ENCODE assay signal across 9 cellular contexts in genomic region chr6:61809004-61809595, GRCh38.
DNase-seq lines count a peak whose midpoint lies in the region; ATAC-seq and TF ChIP-seq lines count a peak whose summit lies in the region.
"Had no signal": no experiment of that assay in that cellular context is flagged by ENCODE, and none has a peak within 500 bp of the region (broad histone marks: within the 10 kb centered on the region; RNA-seq: fewer than 3 reads in every experiment).

No MANE protein-coding gene starts in this region.

- intact Hi-C loops in left ventricle myocardium inferior (cut with micrococcal nuclease) = no loop called here
- intact Hi-C loops in Right ventricle myocardium inferior (cut with DNase I) = no loop called here

- H3K27me3 ChIP-seq in left ventricle myocardium inferior (ENCODE audit: low read depth) = no peaks in the 10 kb centered on the region

- H3K27me3 Mint-ChIP-seq in glutamatergic neuron (ENCODE audit: unreplicated experiment) = peaks cover 5% of the 10 kb centered on the region
- no peaks in the 10 kb centered on the region for H3K27me3 Mint-ChIP-seq in activated T-cell treated with anti-CD3 and anti-CD28 coated beads, Interleukin-2, amount 50 U/mL, for 4 hours (ENCODE audit: low read depth)
- H3K27me3 Mint-ChIP-seq: activated naive CD8-positive, alpha-beta T cell treated with anti-CD3 and anti-CD28 coated beads, Interleukin-2, amount 10 ng/mL, durations not matched to agents 7 days and 5 days had no signal

- H3K4me3 Mint-ChIP-seq in glutamatergic neuron (ENCODE audit: unreplicated experiment) = no peak overlapping the region
- H3K4me3 Mint-ChIP-seq in activated T-cell treated with anti-CD3 and anti-CD28 coated beads, Interleukin-2, amount 50 U/mL, for 4 hours = no peak overlapping the region
- H3K4me3 Mint-ChIP-seq: activated naive CD8-positive, alpha-beta T cell treated with anti-CD3 and anti-CD28 coated beads, Interleukin-2, amount 10 ng/mL, durations not matched to agents 7 days and 5 days had no signal

- H3K4me1 Mint-ChIP-seq in glutamatergic neuron (ENCODE audit: low read depth, unreplicated experiment) = peaks cover 4% of the 10 kb centered on the region
- no peaks in the 10 kb centered on the region for H3K4me1 Mint-ChIP-seq in activated T-cell treated with anti-CD3 and anti-CD28 coated beads, Interleukin-2, amount 50 U/mL, for 4 hours (ENCODE audit: low read depth)
- H3K4me1 Mint-ChIP-seq: activated naive CD8-positive, alpha-beta T cell treated with anti-CD3 and anti-CD28 coated beads, Interleukin-2, amount 10 ng/mL, durations not matched to agents 7 days and 5 days had no signal

- DNase-seq in left ventricle myocardium inferior = no peak
- no peak for DNase-seq in Right ventricle myocardium inferior (ENCODE audit: missing footprints)
- DNase-seq in HT-29 (ENCODE audit: low spot score) = peak; percentile 59
- peak; percentile 36 for DNase-seq in RPMI8226
- DNase-seq in glutamatergic neuron = no peak
- DNase-seq in activated CD4-positive, alpha-beta T cell treated with anti-CD3 and anti-CD28 coated beads for 1 hour = no peak
- no peak for DNase-seq in activated T-cell treated with anti-CD3 and anti-CD28 coated beads, Interleukin-2, amount 50 U/mL, for 4 hours
- DNase-seq: activated naive CD8-positive, alpha-beta T cell treated with anti-CD3 and anti-CD28 coated beads, Interleukin-2, amount 10 ng/mL, durations not matched to agents 7 days and 5 days had no signal

- no peak overlapping the region for H3K27ac Mint-ChIP-seq in glutamatergic neuron (ENCODE audit: unreplicated experiment)
- H3K27ac Mint-ChIP-seq: activated naive CD8-positive, alpha-beta T cell treated with anti-CD3 and anti-CD28 coated beads, Interleukin-2, amount 10 ng/mL, durations not matched to agents 7 days and 5 days had no signal

- H3K36me3 ChIP-seq in left ventricle myocardium inferior = no peaks in the 10 kb centered on the region

- TF ChIP-seq CTCF in left ventricle myocardium inferior (IDR thresholded peaks at IDR 0.05; ENCODE audit: borderline replicate concordance) (peak; percentile 43), glutamatergic neuron (IDR thresholded peaks at IDR 0.05; ENCODE audit: partially characterized antibody, unreplicated experiment) (peak; percentile 74)

- ATAC-seq in Right ventricle myocardium inferior (no peak), GM21723 (IDR thresholded peaks at IDR 0.05; ENCODE audit: unreplicated experiment) (no peak)
- ATAC-seq in activated T-cell treated with anti-CD3 and anti-CD28 coated beads, Interleukin-2, amount 50 U/mL, for 4 hours = no peak

- H3K4me1 ChIP-seq in left ventricle myocardium inferior = no peaks in the 10 kb centered on the region

- H3K27ac ChIP-seq in left ventricle myocardium inferior (replicated peaks) = no peak overlapping the region

- no peak overlapping the region for H3K4me3 ChIP-seq in left ventricle myocardium inferior

- H3K9me3 Mint-ChIP-seq in glutamatergic neuron (ENCODE audit: unreplicated experiment) = no peaks in the 10 kb centered on the region
- H3K9me3 Mint-ChIP-seq in activated T-cell treated with anti-CD3 and anti-CD28 coated beads, Interleukin-2, amount 50 U/mL, for 4 hours = peaks cover 11% of the 10 kb centered on the region

- peaks cover 10% of the 10 kb centered on the region for H3K36me3 Mint-ChIP-seq in glutamatergic neuron (ENCODE audit: unreplicated experiment)
- H3K36me3 Mint-ChIP-seq in activated T-cell treated with anti-CD3 and anti-CD28 coated beads, Interleukin-2, amount 50 U/mL, for 4 hours (ENCODE audit: insufficient read depth) = no peaks in the 10 kb centered on the region
- H3K36me3 Mint-ChIP-seq: activated naive CD8-positive, alpha-beta T cell treated with anti-CD3 and anti-CD28 coated beads, Interleukin-2, amount 10 ng/mL, durations not matched to agents 7 days and 5 days had no signal

- H3K9me3 ChIP-seq in left ventricle myocardium inferior (replicated peaks) = peaks cover 16% of the 10 kb centered on the region

Comparison
In these comparisons a context has a peak if more than half of its experiments do, and no peak if none do; other contexts are left out.
1. DNase-seq: peak in HT-29 (single experiment) and RPMI8226 (single experiment); none in left ventricle myocardium inferior (single experiment), Right ventricle myocardium inferior (single experiment), glutamatergic neuron (single experiment), activated CD4-positive, alpha-beta T cell treated with anti-CD3 and anti-CD28 coated beads for 1 hour (single experiment) and activated T-cell treated with anti-CD3 and anti-CD28 coated beads, Interleukin-2, amount 50 U/mL, for 4 hours (single experiment).